In genomic region chr9:111895996-111896941, GRCh38 we compare ENCODE assay signal across 8 cellular contexts. TPM values are rescaled to one million over a fixed set of nuclear protein-coding genes. Genes with fewer than 3 reads are reported as not detected.
DNase-seq lines count a peak whose midpoint lies in the region; ATAC-seq and TF ChIP-seq lines count a peak whose summit lies in the region.

TSS of gene UGCG (plus strand) at chr9:111896814. CDS start at chr9:111897216, 402 bp downstream.

- H3K36me3 ChIP-seq in BE2C = no peaks in the 10 kb centered on the region

- 0 to 1% methylated on average over 31 to 46 of the region's 84 CpGs for WGBS in lower leg skin, 2 donors

- H3K4me1 ChIP-seq in BE2C = peaks cover 3% of the 10 kb centered on the region; the same call in 1 of the 2 replicates

- TF ChIP-seq CTCF in BE2C (IDR thresholded peaks at IDR 0.05; ENCODE audit: low read depth, low read length) = no peak
- no peak for TF ChIP-seq CTCF in lower leg skin (IDR thresholded peaks at IDR 0.05)

- peak in 1 of 2 donors; percentile 46 for TF ChIP-seq POLR2A in lower leg skin (IDR thresholded peaks at IDR 0.05)

- DNase-seq in BE2C = peak; percentile 93
- DNase-seq in GM19238 (ENCODE audit: insufficient read length, low spot score) = peak; percentile 86
- peak; percentile 78 for DNase-seq in NCI-H526 treated with DMSO at 0.1 percent for 48 hours (lab: John Stamatoyannopoulos, UW)
- DNase-seq in activated CD4-positive, alpha-beta T cell treated with anti-CD3 and anti-CD28 coated beads, Interleukin-2, amount 50 U/mL, for 48 hours = peak; percentile 84 to 86
- peak; percentile 93 for DNase-seq in dermis blood vessel endothelial cell
- peak; percentile 71 to 97 for DNase-seq in lower leg skin (ENCODE audit: low spot score in 2 of 2)
- DNase-seq in stimulated activated CD4-positive, alpha-beta T cell treated with anti-CD3 and anti-CD28 coated beads, Interleukin-4, amount 100 ng/mL, for 4 hours = peak; percentile 85 to 88

- H3K4me3 ChIP-seq in BE2C (ENCODE audit: low read depth, low read length) (peak within 1 kb of the TSS; percentile 91), lower leg skin (ENCODE audit: low read depth, poor library complexity, severe bottlenecking) (peak within 1 kb of the TSS; percentile 95)

- intact Hi-C loops in lower leg skin (cut with DNase I; ENCODE audit: low total_unique reads) = no loop called here

- peak; percentile 74 for ATAC-seq in HG03442 (IDR thresholded peaks at IDR 0.05; ENCODE audit: unreplicated experiment)

- H3K9me3 ChIP-seq in BE2C = no peaks in the 10 kb centered on the region

- no peaks in the 10 kb centered on the region for H3K27me3 ChIP-seq in BE2C

RNA-seq across cellular contexts. Expression of gene UGCG, which starts in this region (rescaled TPM):
- 8.2 TPM for polyA plus RNA-seq in BE2C (2012; ENCODE audit: insufficient read depth, insufficient read length, low read depth)
- total RNA-seq in dermis blood vessel endothelial cell = 63.8 and 112 TPM in 2 replicates
- 100 to 1,000 TPM in 1 of 4 donors, 10 to 100 TPM in 3; 81.3 to 113 (median 90.6) TPM for total RNA-seq in lower leg skin

Comparison
In these comparisons a context has a peak if more than half of its experiments do, and no peak if none do; other contexts are left out.
1. Peak in every context shown above with its lines: DNase-seq, ATAC-seq and H3K4me3 ChIP-seq.